8 cellular contexts compared by ENCODE assay signal in genomic region chr6:83536034-83536646, GRCh38. TPM values are rescaled to one million over a fixed set of nuclear protein-coding genes. Genes with fewer than 3 reads are reported as not detected.
DNase-seq lines count a peak whose midpoint lies in the region; ATAC-seq and TF ChIP-seq lines count a peak whose summit lies in the region.

No MANE protein-coding gene starts in this region.

- peak; percentile 80 to 94 for TF ChIP-seq CTCF in mammary epithelial cell (conservative IDR thresholded peaks at IDR 0.05 in 1 of 2, IDR thresholded peaks at IDR 0.05 in 1 of 2; ENCODE audit: extremely low read depth in 1 of 2, insufficient read depth in 1 of 2, low read depth in 1 of 2, low read length in 2 of 2)

- H3K4me3 ChIP-seq in mammary epithelial cell (replicated peaks in 1 of 3; ENCODE audit: insufficient read depth in 1 of 3, low read depth in 2 of 3, low read length in 3 of 3) (no peak overlapping the region), mesendoderm (ENCODE audit: low read length) (no peak overlapping the region), aorta (ENCODE audit: low read length in 2 of 2) (no peak overlapping the region)

- H3K9me3 ChIP-seq in mammary epithelial cell (replicated peaks; ENCODE audit: insufficient read depth, low read length) = no peaks in the 10 kb centered on the region
- H3K9me3 ChIP-seq in aorta (ENCODE audit: control insufficient read depth, low read length) = no peaks in the 10 kb centered on the region

- H2AK5ac ChIP-seq in mesendoderm (ENCODE audit: low read length) = no peak overlapping the region

- no peak overlapping the region for H3K23ac ChIP-seq in mesendoderm (ENCODE audit: low read length)

- CTCF ChIA-PET in mammary epithelial cell (lab: Charles Lee; ENCODE audit: low non-redundant PET) = interaction anchor here (0.6 to 0.7 kb wide), 3 partner anchors 468 to 798 kb away, joined by 3 to 5 read pairs (median 5); partner anchors contain the start of gene DOP1A

- H3K18ac ChIP-seq in mesendoderm (ENCODE audit: low read length) = no peak overlapping the region

- H2AFZ ChIP-seq in mammary epithelial cell (ENCODE audit: low read depth, low read length) = no peak overlapping the region

- H3K79me1 ChIP-seq in mesendoderm (ENCODE audit: low read length) = no peaks in the 10 kb centered on the region

- H3K27ac ChIP-seq in mammary epithelial cell (ENCODE audit: insufficient read depth, low read depth, low read length) (no peak overlapping the region), mesendoderm (ENCODE audit: low read depth, low read length) (no peak overlapping the region), aorta (ENCODE audit: low read depth in 1 of 2, low read length in 2 of 2) (no peak overlapping the region)

- no peaks in the 10 kb centered on the region for H3K79me2 ChIP-seq in mammary epithelial cell (ENCODE audit: insufficient read depth, low read length)
- no peaks in the 10 kb centered on the region for H3K79me2 ChIP-seq in mesendoderm (ENCODE audit: control insufficient read depth, insufficient read depth, low read length)

- H4K20me1 ChIP-seq in mammary epithelial cell (ENCODE audit: insufficient read depth, low read length) = no peaks in the 10 kb centered on the region

- no peak overlapping the region for H2BK15ac ChIP-seq in mesendoderm (replicated peaks; ENCODE audit: low read depth)

- H3K4ac ChIP-seq in mesendoderm (ENCODE audit: low read depth, low read length) = no peak overlapping the region

- no peak overlapping the region for H4K5ac ChIP-seq in mesendoderm (ENCODE audit: low read length)

- ATAC-seq in GM18520 (IDR thresholded peaks at IDR 0.05; ENCODE audit: unreplicated experiment) (peak; percentile 50), HG03280 (IDR thresholded peaks at IDR 0.05; ENCODE audit: unreplicated experiment) (peak; percentile 87), aorta (ENCODE audit: low FRiP score) (peak; percentile 69), HG03469 (IDR thresholded peaks at IDR 0.05; ENCODE audit: unreplicated experiment) (no peak)

- intact Hi-C loops in mammary epithelial cell (cut with micrococcal nuclease) (no loop called here), aorta (cut with DNase I) (no loop called here)

- H3K4me2 ChIP-seq in mammary epithelial cell (ENCODE audit: insufficient read depth, low read depth, low read length) (no peak overlapping the region), mesendoderm (ENCODE audit: low read length) (no peak overlapping the region)

- H2BK120ac ChIP-seq in mesendoderm (ENCODE audit: low read depth, low read length) = no peak overlapping the region

- H3K36me3 ChIP-seq in mammary epithelial cell (ENCODE audit: insufficient read depth, low read length) = no peaks in the 10 kb centered on the region
- H3K36me3 ChIP-seq in mesendoderm (ENCODE audit: control insufficient read depth, insufficient read depth, low read length) = no peaks in the 10 kb centered on the region
- no peaks in the 10 kb centered on the region for H3K36me3 ChIP-seq in aorta (ENCODE audit: control insufficient read depth in 1 of 2, insufficient read depth in 2 of 2, low read length in 1 of 2)

- dilution Hi-C loops in mammary epithelial cell (cut with HindIII; ENCODE audit: low sequenced_read_pairs) = no loop called here

- H3K56ac ChIP-seq in mesendoderm (ENCODE audit: low read length) = no peak overlapping the region

- H2BK5ac ChIP-seq in mesendoderm (ENCODE audit: low read length) = no peak overlapping the region

- BruUV-seq in mammary epithelial cell (replicated peaks; lab: Mats Ljungman, UMichigan) = no TSS peak

- H4K8ac ChIP-seq in mesendoderm (ENCODE audit: low read depth, low read length) = no peak overlapping the region

- DNase-seq in COLO829 (ENCODE audit: low spot score) (peak; percentile 32), SKM-1 (lab: John Stamatoyannopoulos, UW; ENCODE audit: unreplicated experiment) (peak; percentile 37), mammary epithelial cell (peak; percentile 30), mesendoderm (peak; percentile 73), aorta (peak in 1 of 2 donors; percentile 54)

- H3K9ac ChIP-seq in mammary epithelial cell (ENCODE audit: insufficient read depth, low read length) = no peak overlapping the region
- H3K9ac ChIP-seq in mesendoderm (ENCODE audit: low read length) = no peak overlapping the region

- no peaks in the 10 kb centered on the region for H3K4me1 ChIP-seq in mammary epithelial cell (ENCODE audit: insufficient read depth, low read length)
- no peaks in the 10 kb centered on the region for H3K4me1 ChIP-seq in mesendoderm (ENCODE audit: control insufficient read depth, low read depth, low read length)
- H3K4me1 ChIP-seq in aorta (ENCODE audit: control insufficient read depth in 1 of 2, insufficient read depth in 2 of 2, low read length in 2 of 2) = peaks cover 0 to 3% of the 10 kb centered on the region in 2 donors

- in situ Hi-C loops in mammary epithelial cell (cut with MboI; ENCODE audit: low sequenced_read_pairs in 2 of 2) = no loop called here

- H3K27me3 ChIP-seq in mammary epithelial cell (ENCODE audit: insufficient read depth, low read length) = no peaks in the 10 kb centered on the region
- H3K27me3 ChIP-seq in mesendoderm (ENCODE audit: insufficient read depth, low read length, poor library complexity) = no peaks in the 10 kb centered on the region
- no peaks in the 10 kb centered on the region for H3K27me3 ChIP-seq in aorta (ENCODE audit: control insufficient read depth in 1 of 2, insufficient read depth in 2 of 2, low read length in 1 of 2)

- WGBS in mammary epithelial cell (ENCODE audit: low coverage, missing lambda C conversion rate) = 61% methylated on average over 5 of the region's 5 CpGs
- no CpG with 5 or more reads among the region's 5 CpGs for WGBS in mesendoderm (ENCODE audit: extremely low coverage, insufficient coverage, low lambda C conversion rate)
- 47 to 56% methylated on average over 5 of the region's 5 CpGs for WGBS in aorta, 2 donors

RNA-seq across cellular contexts. Expression of gene PRSS35, which starts 23.8 kb away (rescaled TPM):
- total RNA-seq in mammary epithelial cell (under 1 TPM in 1 of 2 donors, not detected in 1; 0.17 TPM), aorta (1 to 10 TPM; 4.1 to 4.7 TPM)
- polyA plus RNA-seq in mammary epithelial cell (0.05 TPM), aorta (1 to 10 TPM; 4.3 to 8.2 TPM)
- not detected for polyA minus RNA-seq in mammary epithelial cell
- polyA plus RNA-seq in mesendoderm (2013, experiment 1 of 2) = 4.6 TPM
- polyA plus RNA-seq in mesendoderm (2013, experiment 2 of 2) = 4.6 TPM

Comparison
In these comparisons a context has a peak if more than half of its experiments do, and no peak if none do; other contexts are left out.
1. RNA of gene PRSS35, which starts 23.8 kb away (total RNA-seq): 4.1 to 4.7 TPM in aorta; 0.17 TPM in mammary epithelial cell; every median in the first group is over 4 times any median in the second.